8 cellular contexts compared by ENCODE assay signal in genomic region chr12:104458645-104459555, GRCh38. TPM values are rescaled to one million over a fixed set of nuclear protein-coding genes. Genes with fewer than 3 reads are reported as not detected.
DNase-seq lines count a peak whose midpoint lies in the region; ATAC-seq and TF ChIP-seq lines count a peak whose summit lies in the region.

No MANE protein-coding gene starts in this region.

- peak overlapping the region; percentile 92 for H3K4me3 ChIP-seq in HFF-Myc (replicated peaks; ENCODE audit: low read depth, low read length)
- H3K4me3 ChIP-seq in psoas muscle, result peak overlapping the region; percentile 77

- 15 to 27% (median 16%) methylated on average over 30 of the region's 30 CpGs for WGBS in psoas muscle, 3 donors

- CTCF ChIA-PET in CD4-positive, alpha-beta T cell (lab: Charles Lee), result interaction anchor here (1.0 to 3.5 kb wide), 11 partner anchors 9 to 500 kb away, joined by 3 to 15 read pairs (median 3); no protein-coding TSS in a partner anchor

- peaks cover 46% of the 10 kb centered on the region for H3K36me3 Mint-ChIP-seq in CD4-positive, alpha-beta T cell (ENCODE audit: low read depth)
- H3K36me3 Mint-ChIP-seq in activated T-cell treated with anti-CD3 and anti-CD28 coated beads, Interleukin-2, amount 50 U/mL, for 4 hours (ENCODE audit: insufficient read depth), result peaks cover 5% of the 10 kb centered on the region

- intact Hi-C loops in CD4-positive, alpha-beta T cell (cut with DNase I, micrococcal nuclease), result loop anchor here (1.0 to 10.0 kb wide), 9 partner anchors 26 to 496 kb away; partner anchors contain the start of genes SLC41A2 (in 1 of the 2) and TXNRD1 (in 1 of the 2)
- intact Hi-C loops in psoas muscle (cut with DNase I) (no loop called here), posterior vena cava (cut with DNase I) (loop anchor here in 1 of 2 donors (10.0 kb wide), 1 partner anchor 136 kb away; no protein-coding TSS in a partner anchor)

- H3K27ac Mint-ChIP-seq in CD4-positive, alpha-beta T cell, result peak overlapping the region; percentile 86

- H3K4me3 Mint-ChIP-seq in CD4-positive, alpha-beta T cell, result peak overlapping the region; percentile 97
- peak overlapping the region; percentile 98 for H3K4me3 Mint-ChIP-seq in activated T-cell treated with anti-CD3 and anti-CD28 coated beads, Interleukin-2, amount 50 U/mL, for 4 hours

- H3K4me1 ChIP-seq in psoas muscle, result peaks cover 21% of the 10 kb centered on the region

- H3K27me3 Mint-ChIP-seq in CD4-positive, alpha-beta T cell, result no peaks in the 10 kb centered on the region
- no peaks in the 10 kb centered on the region for H3K27me3 Mint-ChIP-seq in activated T-cell treated with anti-CD3 and anti-CD28 coated beads, Interleukin-2, amount 50 U/mL, for 4 hours (ENCODE audit: low read depth)

- no peak for TF ChIP-seq CTCF in CD4-positive, alpha-beta T cell (IDR thresholded peaks at IDR 0.05)
- TF ChIP-seq CTCF in HFF-Myc (IDR thresholded peaks at IDR 0.05; ENCODE audit: low read depth, low read length, missing control alignments) (no peak), psoas muscle (IDR thresholded peaks at IDR 0.05) (no peak)

- peak overlapping the region; percentile 78 for H3K27ac ChIP-seq in CD4-positive, alpha-beta T cell (ENCODE audit: low read depth, low read length)
- peak overlapping the region; percentile 23 for H3K27ac ChIP-seq in psoas muscle

- no peaks in the 10 kb centered on the region for H3K9me3 ChIP-seq in CD4-positive, alpha-beta T cell (ENCODE audit: control insufficient read depth, low read length)
- H3K9me3 ChIP-seq in psoas muscle, result no peaks in the 10 kb centered on the region

- H3K9me3 Mint-ChIP-seq in CD4-positive, alpha-beta T cell, result no peaks in the 10 kb centered on the region
- H3K9me3 Mint-ChIP-seq in activated T-cell treated with anti-CD3 and anti-CD28 coated beads, Interleukin-2, amount 50 U/mL, for 4 hours, result no peaks in the 10 kb centered on the region

- POLR2A ChIA-PET in CD4-positive, alpha-beta T cell (lab: Charles Lee), result interaction anchor here (0.5 to 6.2 kb wide), 22 partner anchors 10 to 594 kb away, joined by 3 to 56 read pairs (median 4); no protein-coding TSS in a partner anchor

- no peaks in the 10 kb centered on the region for H3K36me3 ChIP-seq in psoas muscle (ENCODE audit: insufficient read depth in 1 of 2, low read depth in 1 of 2)

- peak in 3 of 10 experiments; percentile 13 to 41 (median 19) for DNase-seq in CD4-positive, alpha-beta T cell
- no peak for DNase-seq in HFF-Myc (ENCODE audit: extremely low read depth, low read depth)
- DNase-seq in activated T-cell treated with anti-CD3 and anti-CD28 coated beads, Interleukin-2, amount 50 U/mL, for 4 hours, result no peak
- peak; percentile 29 for DNase-seq in glomerular visceral epithelial cell (ENCODE audit: extremely low spot score)
- DNase-seq in psoas muscle, result peak in 1 of 2 donors; percentile 53
- no peak for DNase-seq in posterior vena cava (ENCODE audit: low spot score)
- no peak for DNase-seq in foreskin melanocyte
- no peak for DNase-seq in NCI-H2171 treated with DMSO at 0.1 percent for 48 hours (lab: John Stamatoyannopoulos, UW)

- peaks cover 66% of the 10 kb centered on the region for H3K4me1 Mint-ChIP-seq in CD4-positive, alpha-beta T cell (ENCODE audit: low read depth)
- H3K4me1 Mint-ChIP-seq in activated T-cell treated with anti-CD3 and anti-CD28 coated beads, Interleukin-2, amount 50 U/mL, for 4 hours (ENCODE audit: low read depth), result peaks cover 64% of the 10 kb centered on the region

- no peak for ATAC-seq in CD4-positive, alpha-beta T cell (ENCODE audit: poor library complexity)
- no peak for ATAC-seq in activated T-cell treated with anti-CD3 and anti-CD28 coated beads, Interleukin-2, amount 50 U/mL, for 4 hours
- peak in 3 of 4 donors; percentile 34 to 54 (median 43) for ATAC-seq in psoas muscle

- no peaks in the 10 kb centered on the region for H3K27me3 ChIP-seq in CD4-positive, alpha-beta T cell (ENCODE audit: control insufficient read depth, insufficient read depth, low read length)
- peaks cover 0 to 20% (median 12%) of the 10 kb centered on the region in 3 donors for H3K27me3 ChIP-seq in psoas muscle (ENCODE audit: insufficient read depth in 3 of 3, low read length in 2 of 3)

RNA-seq across cellular contexts. Expression of gene CHST11, which starts 2.2 kb away (rescaled TPM):
- 10 to 100 TPM; 53.4 to 53.6 TPM for total RNA-seq in CD4-positive, alpha-beta T cell
- 10 to 100 TPM; 40.5 to 70.7 (median 61.7) TPM for total RNA-seq in activated T-cell treated with anti-CD3 and anti-CD28 coated beads, Interleukin-2, amount 50 U/mL, for 4 hours
- 1 to 10 TPM; 1.0 to 1.6 (median 1.1) TPM for total RNA-seq in psoas muscle
- polyA plus RNA-seq in psoas muscle, result under 1 TPM; 0.52 to 0.65 (median 0.58) TPM
- total RNA-seq in posterior vena cava, result 10 to 100 TPM; 17.1 to 17.4 TPM

Comparison
In these comparisons a context has a peak if more than half of its experiments do, and no peak if none do; other contexts are left out.
1. ATAC-seq: peak in psoas muscle (3 of 4); none in CD4-positive, alpha-beta T cell (single experiment) and activated T-cell treated with anti-CD3 and anti-CD28 coated beads, Interleukin-2, amount 50 U/mL, for 4 hours (0 of 2).
2. RNA of gene CHST11, which starts 2.2 kb away (total RNA-seq): 40.5 to 70.7 TPM in activated T-cell treated with anti-CD3 and anti-CD28 coated beads, Interleukin-2, amount 50 U/mL, for 4 hours, 53.4 to 53.6 TPM in CD4-positive, alpha-beta T cell and 17.1 to 17.4 TPM in posterior vena cava; 1.0 to 1.6 TPM in psoas muscle; every median in the first group is over 4 times any median in the second.
3. intact Hi-C loops: an anchor here in CD4-positive, alpha-beta T cell (1.0 to 10.0 kb wide); none called in psoas muscle.